ENCODE assay signal across 1 cellular context in genomic region chr7:104931181-104931781, GRCh38.
TF ChIP-seq lines count a peak whose summit lies in the region.

No MANE protein-coding gene starts in this region.

TF ChIP-seq in WTC11, 78 proteins besides CTCF, POLR2A, EP300 and RAD21 (continued from another document):
- TF ChIP-seq, protein P1, sequence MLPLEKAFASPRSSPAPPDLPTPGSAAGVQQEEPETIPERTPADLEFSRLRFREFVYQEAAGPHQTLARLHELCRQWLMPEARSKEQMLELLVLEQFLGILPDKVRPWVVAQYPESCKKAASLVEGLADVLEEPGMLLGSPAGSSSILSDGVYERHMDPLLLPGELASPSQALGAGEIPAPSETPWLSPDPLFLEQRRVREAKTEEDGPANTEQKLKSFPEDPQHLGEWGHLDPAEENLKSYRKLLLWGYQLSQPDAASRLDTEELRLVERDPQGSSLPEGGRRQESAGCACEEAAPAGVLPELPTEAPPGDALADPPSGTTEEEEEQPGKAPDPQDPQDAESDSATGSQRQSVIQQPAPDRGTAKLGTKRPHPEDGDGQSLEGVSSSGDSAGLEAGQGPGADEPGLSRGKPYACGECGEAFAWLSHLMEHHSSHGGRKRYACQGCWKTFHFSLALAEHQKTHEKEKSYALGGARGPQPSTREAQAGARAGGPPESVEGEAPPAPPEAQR (CRISPR knock-in tag; IDR thresholded peaks at IDR 0.05): no peak
- TF ChIP-seq AFF4 (CRISPR knock-in tag; IDR thresholded peaks at IDR 0.05; ENCODE audit: borderline replicate concordance) (no peak), NR2C2 (CRISPR knock-in tag; IDR thresholded peaks at IDR 0.05) (no peak), ZNF232 (CRISPR knock-in tag; IDR thresholded peaks at IDR 0.05) (no peak), E2F4 (CRISPR knock-in tag; IDR thresholded peaks at IDR 0.05; ENCODE audit: borderline replicate concordance, low read depth) (no peak)
- TF ChIP-seq, protein P2, sequence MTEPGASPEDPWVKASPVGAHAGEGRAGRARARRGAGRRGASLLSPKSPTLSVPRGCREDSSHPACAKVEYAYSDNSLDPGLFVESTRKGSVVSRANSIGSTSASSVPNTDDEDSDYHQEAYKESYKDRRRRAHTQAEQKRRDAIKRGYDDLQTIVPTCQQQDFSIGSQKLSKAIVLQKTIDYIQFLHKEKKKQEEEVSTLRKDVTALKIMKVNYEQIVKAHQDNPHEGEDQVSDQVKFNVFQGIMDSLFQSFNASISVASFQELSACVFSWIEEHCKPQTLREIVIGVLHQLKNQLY (CRISPR knock-in tag; IDR thresholded peaks at IDR 0.05): no peak
